Comparison of ENCODE assay signal across 19 cellular contexts in the genomic region with DNA sequence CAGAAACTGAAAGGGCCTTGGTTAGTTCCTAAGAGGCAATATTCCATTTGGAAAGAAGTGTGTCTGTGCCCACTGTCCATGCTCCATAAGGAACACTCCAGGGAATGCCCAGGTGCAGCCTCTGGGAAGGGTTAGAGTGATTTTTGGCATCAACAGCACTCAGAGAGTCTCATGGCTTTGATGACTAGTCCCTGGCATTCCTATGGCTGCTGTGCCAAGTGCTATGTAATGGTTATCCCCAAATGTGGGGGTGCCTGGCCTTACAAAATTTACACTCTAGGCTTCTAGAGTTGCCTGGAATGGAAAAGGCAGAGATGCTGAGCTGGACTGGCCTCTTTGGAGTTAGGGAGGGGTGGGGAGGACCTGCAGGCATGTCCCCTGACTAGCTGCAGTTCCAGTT.
A peak's percentile ranks its signal among the peaks of the same experiment; 100 is the strongest.
DNase-seq lines count a peak whose midpoint lies in the region; ATAC-seq, FAIRE-seq and TF ChIP-seq lines count a peak whose summit lies in the region.
"Had no signal": no experiment of that assay in that cellular context is flagged by ENCODE, and none has a peak within 500 bp of the region (broad histone marks: within the 10 kb centered on the region; RNA-seq: fewer than 3 reads in every experiment).

No MANE protein-coding gene starts in this region.

- H3K9me1 ChIP-seq in IMR-90 (ENCODE audit: insufficient read depth, low read length) (peaks cover 27% of the 10 kb centered on the region), keratinocyte (ENCODE audit: control insufficient read depth, extremely low read depth, insufficient read depth, low read length) (peaks cover 4% of the 10 kb centered on the region)

- no peak for ATAC-seq in IMR-90 (ENCODE audit: low read depth)
- no peak for ATAC-seq in pancreas

- FAIRE-seq in keratinocyte (lab: Jason Lieb, UNC), result peak; percentile 48
- no peak for FAIRE-seq in pancreas (lab: Jason Lieb, UNC)
- FAIRE-seq: H1 had no signal

- H3K36me3 ChIP-seq in BLaER1 treated with 17β-estradiol and CSF1 and Interleukin-3, amounts not matched to agents 10 nM and 100 nM, result no peaks in the 10 kb centered on the region; a peak in 2 of 22 replicates
- H3K36me3 ChIP-seq in IMR-90 (ENCODE audit: control insufficient read depth, insufficient read depth, low read length) (no peaks in the 10 kb centered on the region), keratinocyte (ENCODE audit: control insufficient read depth in 2 of 2, extremely low read depth in 1 of 2, insufficient read depth in 2 of 2, low read length in 2 of 2) (peaks cover 0 to 2% of the 10 kb centered on the region in 2 experiments), pancreas (no peaks in the 10 kb centered on the region)

- H2BK120ac ChIP-seq in IMR-90 (ENCODE audit: low read depth, low read length), result peak overlapping the region; percentile 95

- H3K4me1 ChIP-seq in BLaER1 treated with 17β-estradiol and CSF1 and Interleukin-3, amounts not matched to agents 10 nM and 100 nM, result peaks cover 34 to 73% (median 51%) of the 10 kb centered on the region in 10 experiments
- H3K4me1 ChIP-seq in IMR-90 (ENCODE audit: control insufficient read depth, insufficient read depth, low read length), result peaks cover 27% of the 10 kb centered on the region
- H3K4me1 ChIP-seq in keratinocyte (ENCODE audit: control insufficient read depth, extremely low read depth, insufficient read depth, low read length), result peaks cover 38% of the 10 kb centered on the region
- H3K4me1 ChIP-seq in pancreas, result no peaks in the 10 kb centered on the region

- peak overlapping the region; percentile 89 for H3K4ac ChIP-seq in IMR-90 (ENCODE audit: low read depth, low read length)

- no TSS peak for BruUV-seq in IMR-90 (replicated peaks; lab: Mats Ljungman, UMichigan)

- H2AK9ac ChIP-seq in IMR-90 (replicated peaks; ENCODE audit: low read depth, low read length, poor library complexity), result no peak overlapping the region

- peak overlapping the region; percentile 37; the same call in 1 of the 3 replicates for H2BK15ac ChIP-seq in IMR-90 (ENCODE audit: low read depth, low read length)

- in situ Hi-C loops in IMR-90 (cut with MboI; ENCODE audit: low sequenced_read_pairs), result no loop called here

- H2BK5ac ChIP-seq in IMR-90 (ENCODE audit: low read depth, low read length, poor library complexity, severe bottlenecking), result no peak overlapping the region

- peak overlapping the region; percentile 93 for H2BK20ac ChIP-seq in IMR-90 (ENCODE audit: low read depth, low read length)

- POLR2A ChIA-PET in IMR-90 (lab: Charles Lee; ENCODE audit: unreplicated experiment), result no interaction called here

- H3K79me1 ChIP-seq in IMR-90 (ENCODE audit: low read depth in 1 of 2, low read length in 2 of 2), result peaks cover 0 to 4% of the 10 kb centered on the region in 2 experiments; a peak in 1 of 4 replicates

- 0 out of 2 replicates have a peak overlapping the region, but pooled peaks have one; percentile 1 for H3K14ac ChIP-seq in IMR-90 (replicated peaks; ENCODE audit: low read depth, low read length)

- CTCF ChIA-PET in IMR-90 (lab: Yijun Ruan, JAX), result no interaction called here

- H4K91ac ChIP-seq in IMR-90 (ENCODE audit: insufficient read depth, low read depth, low read length), result peak overlapping the region; percentile 4; the same call in 1 of the 2 replicates

- no peak overlapping the region for H3K18ac ChIP-seq in IMR-90 (ENCODE audit: low read depth, low read length)

- peak overlapping the region in 6 of 11 experiments; percentile 52 to 74 (median 66); a peak in 7 of 22 replicates for H3K4me2 ChIP-seq in BLaER1 treated with 17β-estradiol and CSF1 and Interleukin-3, amounts not matched to agents 10 nM and 100 nM
- H3K4me2 ChIP-seq in IMR-90 (ENCODE audit: low read depth, low read length) (no peak overlapping the region), keratinocyte (ENCODE audit: control insufficient read depth, extremely low read depth, insufficient read depth, low read depth, low read length) (no peak overlapping the region)
- H3K4me2 ChIP-seq: KMS-11 had no signal

- peak overlapping the region in 8 of 11 experiments; percentile 5 to 89 (median 83); a peak in 9 of 22 replicates for H3K27ac ChIP-seq in BLaER1 treated with 17β-estradiol and CSF1 and Interleukin-3, amounts not matched to agents 10 nM and 100 nM
- no peak overlapping the region for H3K27ac ChIP-seq in IMR-90 (ENCODE audit: insufficient read depth, low read length)
- H3K27ac ChIP-seq in VCaP, result peak overlapping the region; percentile 59; the same call in 1 of the 2 replicates
- H3K27ac ChIP-seq in keratinocyte (ENCODE audit: control insufficient read depth, insufficient read depth, low read length), result peak overlapping the region; percentile 65
- no peak overlapping the region for H3K27ac ChIP-seq in pancreas
- H3K27ac ChIP-seq: KMS-11 had no signal

- no peak overlapping the region for H4K5ac ChIP-seq in IMR-90 (ENCODE audit: low read depth, low read length)

- intact Hi-C loops in IMR-90 (cut with micrococcal nuclease), result loop anchor here (5.0 kb wide), 1 partner anchor 46 kb away; no protein-coding TSS in a partner anchor
- intact Hi-C loops in pancreas (cut with DNase I), result no loop called here

- DNase-seq in IMR-90 (peak; percentile 31), keratinocyte (ENCODE audit: low read depth, low spot score) (no peak), iPS-NIHi11 (ENCODE audit: low spot score) (no peak), D341Med (ENCODE audit: low spot score) (no peak), pancreas (no peak), NCI-H2081 (lab: John Stamatoyannopoulos, UW) (no peak)
- DNase-seq: AML-193; CD4-positive, CD25-positive, alpha-beta regulatory T cell; DND-41; GF-D8; NCI-H1436; NCI-H2029 treated with DMSO at 0.1 percent for 48 hours; NCI-H524; NK-92 treated with Interleukin-12 subunit alpha and Interleukin-12 subunit beta, amount 100 ng/mL, for 24 hours; Right ventricle myocardium superior had no signal

- no peak overlapping the region for H3K4me3 ChIP-seq in BLaER1 treated with 17β-estradiol and CSF1 and Interleukin-3, amounts not matched to agents 10 nM and 100 nM
- H3K4me3 ChIP-seq in IMR-90 (ENCODE audit: insufficient read depth, low read depth, low read length) (no peak overlapping the region), keratinocyte (ENCODE audit: control insufficient read depth in 2 of 3, extremely low read depth in 1 of 3, insufficient read depth in 2 of 3, low read depth in 1 of 3, low read length in 3 of 3) (no peak overlapping the region), pancreas (no peak overlapping the region)

- TF ChIP-seq RAD21 in IMR-90 (IDR thresholded peaks at IDR 0.05; ENCODE audit: low read length), result no peak

- dilution Hi-C loops in IMR-90 (cut with HindIII; ENCODE audit: low sequenced_read_pairs, unreplicated experiment) (no loop called here), keratinocyte (cut with MboI; ENCODE audit: extremely low pct_ligation_motif_present, low sequenced_read_pairs) (no loop called here)

- no peak overlapping the region for H3K56ac ChIP-seq in IMR-90 (ENCODE audit: extremely low read depth, insufficient read depth, low read length)

- H4K8ac ChIP-seq in IMR-90 (ENCODE audit: low read depth in 2 of 2, low read length in 2 of 2), result no peak overlapping the region

- H3K23ac ChIP-seq in IMR-90 (ENCODE audit: low read depth, low read length), result no peak overlapping the region

- no peaks in the 10 kb centered on the region for H4K20me1 ChIP-seq in BLaER1 treated with 17β-estradiol and CSF1 and Interleukin-3, amounts not matched to agents 10 nM and 100 nM
- H4K20me1 ChIP-seq in IMR-90 (ENCODE audit: insufficient read depth, low read length), result peaks cover 5% of the 10 kb centered on the region; the same call in 1 of the 2 replicates
- no peaks in the 10 kb centered on the region for H4K20me1 ChIP-seq in keratinocyte (ENCODE audit: control insufficient read depth, extremely low read depth, insufficient read depth, low read length)

- peaks cover 0 to 15% (median 4%) of the 10 kb centered on the region in 11 experiments; a peak in 4 of 22 replicates for H3K9me3 ChIP-seq in BLaER1 treated with 17β-estradiol and CSF1 and Interleukin-3, amounts not matched to agents 10 nM and 100 nM (replicated peaks in 1 of 11)
- H3K9me3 ChIP-seq in IMR-90 (ENCODE audit: control insufficient read depth, insufficient read depth, low read length) (no peaks in the 10 kb centered on the region), keratinocyte (ENCODE audit: control insufficient read depth, low read depth, low read length) (no peaks in the 10 kb centered on the region), pancreas (no peaks in the 10 kb centered on the region)

- H2AFZ ChIP-seq in IMR-90 (replicated peaks; ENCODE audit: low read length, poor library complexity), result no peak overlapping the region
- no peak overlapping the region for H2AFZ ChIP-seq in keratinocyte (ENCODE audit: control insufficient read depth, low read length)

- H3K79me2 ChIP-seq in keratinocyte (ENCODE audit: control insufficient read depth, insufficient read depth, low read length), result no peaks in the 10 kb centered on the region

- TF ChIP-seq CTCF in IMR-90 (conservative IDR thresholded peaks at IDR 0.05; ENCODE audit: low read depth, low read length) (no peak), VCaP (conservative IDR thresholded peaks at IDR 0.05) (no peak), keratinocyte (optimal IDR thresholded peaks at IDR 0.05 in 1 of 3, IDR thresholded peaks at IDR 0.05 in 1 of 3, conservative IDR thresholded peaks at IDR 0.05 in 1 of 3; ENCODE audit: extremely low read depth in 1 of 3, insufficient read depth in 2 of 3, low read length in 3 of 3) (no peak), pancreas (IDR thresholded peaks at IDR 0.05) (no peak)

- H2AK5ac ChIP-seq in IMR-90 (ENCODE audit: low read depth, low read length), result peak overlapping the region; percentile 42

- no peak for TF ChIP-seq POLR2A in IMR-90 (IDR thresholded peaks at IDR 0.05; ENCODE audit: low read depth, low read length)

- H3K27me3 ChIP-seq in BLaER1 treated with 17β-estradiol and CSF1 and Interleukin-3, amounts not matched to agents 10 nM and 100 nM, result no peaks in the 10 kb centered on the region
- H3K27me3 ChIP-seq in IMR-90 (ENCODE audit: control insufficient read depth, insufficient read depth, low read length) (no peaks in the 10 kb centered on the region), keratinocyte (ENCODE audit: control insufficient read depth, extremely low read depth, insufficient read depth, low read length) (no peaks in the 10 kb centered on the region), pancreas (no peaks in the 10 kb centered on the region)

- no peak overlapping the region for H3K9ac ChIP-seq in BLaER1 treated with 17β-estradiol and CSF1 and Interleukin-3, amounts not matched to agents 10 nM and 100 nM
- H3K9ac ChIP-seq in IMR-90 (ENCODE audit: low read depth, low read length) (no peak overlapping the region), keratinocyte (ENCODE audit: control insufficient read depth, extremely low read depth, insufficient read depth, low read length) (no peak overlapping the region)
- H3K9ac ChIP-seq: KMS-11 had no signal

TF ChIP-seq in IMR-90, 13 proteins besides CTCF, POLR2A, EP300 and RAD21:
- TF ChIP-seq MAFK (IDR thresholded peaks at IDR 0.05; ENCODE audit: low read depth, low read length) (no peak), RCOR1 (IDR thresholded peaks at IDR 0.05; ENCODE audit: insufficient replicate concordance, low read length) (no peak), FOS (IDR thresholded peaks at IDR 0.05; ENCODE audit: low read depth, low read length) (no peak)

Comparison
In these comparisons a context has a peak if more than half of its experiments do, and no peak if none do; other contexts are left out.
1. H3K27ac ChIP-seq: peak in BLaER1 treated with 17β-estradiol and CSF1 and Interleukin-3, amounts not matched to agents 10 nM and 100 nM (8 of 11), VCaP (single experiment) and keratinocyte (single experiment); none in IMR-90 (single experiment) and pancreas (0 of 4).
2. H3K4me2 ChIP-seq: peak in BLaER1 treated with 17β-estradiol and CSF1 and Interleukin-3, amounts not matched to agents 10 nM and 100 nM (6 of 11); none in IMR-90 (single experiment) and keratinocyte (single experiment).